ENCODE assay signal across 11 cellular contexts in the genomic region with DNA sequence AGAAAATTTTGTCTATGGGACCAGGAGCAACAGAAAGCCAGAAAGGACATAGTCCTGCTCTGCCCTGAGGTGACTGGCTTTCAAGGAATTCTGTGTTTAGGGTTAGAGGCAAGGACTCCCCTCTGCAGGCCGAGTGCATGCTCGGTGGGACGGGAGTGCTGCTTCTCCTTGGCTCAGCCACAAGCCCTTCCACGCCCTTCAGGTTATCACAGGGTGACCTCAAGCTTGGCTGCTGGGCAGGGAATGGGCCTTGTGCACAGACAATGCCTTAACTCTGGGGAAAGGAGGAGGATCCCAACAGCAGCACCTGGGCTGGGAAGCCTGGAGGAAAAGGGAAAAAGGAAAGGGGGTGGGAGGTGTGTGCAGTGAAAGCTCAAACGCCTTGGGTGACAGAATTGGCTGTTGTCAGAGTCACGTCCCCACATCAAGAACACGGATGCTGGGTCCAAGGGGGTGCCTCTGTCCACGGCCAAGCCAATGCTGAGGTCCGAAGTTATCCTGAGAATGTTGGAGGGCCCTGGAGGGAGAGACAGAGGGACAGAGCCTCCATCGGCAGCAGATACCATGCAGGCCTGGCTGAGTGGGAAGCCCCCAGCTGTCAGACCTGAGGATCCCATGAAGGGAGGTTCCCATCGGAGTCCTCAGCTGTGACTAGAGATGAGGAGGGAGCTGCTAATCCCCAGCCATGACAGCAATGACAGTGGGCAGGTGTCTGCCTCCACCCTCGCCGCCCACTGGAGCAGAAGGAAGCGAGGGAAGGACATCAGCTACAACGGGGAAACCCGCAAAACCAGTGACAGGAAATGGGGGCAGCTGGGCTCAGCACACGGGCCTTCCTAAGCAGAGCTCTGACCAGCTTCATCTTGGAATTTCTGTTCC. TPM values are rescaled to one million over a fixed set of nuclear protein-coding genes. Genes with fewer than 3 reads are reported as not detected.
DNase-seq lines count a peak whose midpoint lies in the region; ATAC-seq and TF ChIP-seq lines count a peak whose summit lies in the region.
"Had no signal": no experiment of that assay in that cellular context is flagged by ENCODE, and none has a peak within 500 bp of the region (broad histone marks: within the 10 kb centered on the region; RNA-seq: fewer than 3 reads in every experiment).

No MANE protein-coding gene starts in this region.

- no peak for TF ChIP-seq CTCF in fibroblast of the aortic adventitia (IDR thresholded peaks at IDR 0.05; ENCODE audit: insufficient read depth, low read length)
- no peak for TF ChIP-seq CTCF in testis (IDR thresholded peaks at IDR 0.05)

- intact Hi-C loops in testis (cut with DNase I; ENCODE audit: low total_unique reads) (loop anchor here (5.0 kb wide), 3 partner anchors 47 to 137 kb away; a partner anchor contains a TSS), sciatic nerve (cut with DNase I) (loop anchor here (5.0 kb wide), 1 partner anchor 87 kb away; no protein-coding TSS in a partner anchor)

- no peaks in the 10 kb centered on the region for H3K36me3 ChIP-seq in testis (ENCODE audit: low read depth, missing control alignments)

- H3K27ac ChIP-seq in testis: peak overlapping the region; percentile 46 to 78
- H3K27ac ChIP-seq: C4-2B, SK-N-MC had no signal

- DNase-seq in activated T-cell treated with anti-CD3 and anti-CD28 coated beads, Interleukin-2, amount 50 U/mL, for 72 hours: peak; percentile 37 to 38
- no peak for DNase-seq in activated T-cell treated with anti-CD3 and anti-CD28 coated beads, Interleukin-2, amount 50 U/mL, for 1 hour
- DNase-seq in MV-4-11 (lab: John Stamatoyannopoulos, UW) (peak; percentile 58), fibroblast of the aortic adventitia (ENCODE audit: low read depth) (no peak), testis (peak; percentile 60), sciatic nerve (ENCODE audit: low spot score) (no peak), inferior parietal cortex (ENCODE audit: extremely low spot score) (no peak)

- peak overlapping the region; percentile 2 to 14 for H3K4me3 Mint-ChIP-seq in activated T-cell treated with anti-CD3 and anti-CD28 coated beads, Interleukin-2, amount 50 U/mL, for 72 hours

- H3K9me3 Mint-ChIP-seq in activated T-cell treated with anti-CD3 and anti-CD28 coated beads, Interleukin-2, amount 50 U/mL, for 72 hours: no peaks in the 10 kb centered on the region

- no peaks in the 10 kb centered on the region for H3K27me3 Mint-ChIP-seq in activated T-cell treated with anti-CD3 and anti-CD28 coated beads, Interleukin-2, amount 50 U/mL, for 72 hours (ENCODE audit: low read depth)

- no peak for TF ChIP-seq POLR2A in testis (IDR thresholded peaks at IDR 0.05)

- H3K27me3 ChIP-seq in testis: no peaks in the 10 kb centered on the region

- H3K4me1 Mint-ChIP-seq in activated T-cell treated with anti-CD3 and anti-CD28 coated beads, Interleukin-2, amount 50 U/mL, for 72 hours (ENCODE audit: low read depth): peaks cover 24% of the 10 kb centered on the region

- no peak overlapping the region for H3K27ac Mint-ChIP-seq in activated T-cell treated with anti-CD3 and anti-CD28 coated beads, Interleukin-2, amount 50 U/mL, for 72 hours

- H3K4me1 ChIP-seq in testis: peaks cover 46% of the 10 kb centered on the region

- no peaks in the 10 kb centered on the region for H3K9me3 ChIP-seq in testis

- no peaks in the 10 kb centered on the region for H3K36me3 Mint-ChIP-seq in activated T-cell treated with anti-CD3 and anti-CD28 coated beads, Interleukin-2, amount 50 U/mL, for 72 hours (ENCODE audit: insufficient read depth in 2 of 2)

- WGBS in testis, 2 donors: 52 to 54% methylated on average over 14 to 17 of the region's 17 CpGs

- H3K4me3 ChIP-seq in fibroblast of the aortic adventitia (ENCODE audit: low read depth, low read length) (peak overlapping the region; percentile 9), testis (no peak overlapping the region)
- H3K4me3 ChIP-seq: SK-N-MC had no signal

- ATAC-seq in activated T-cell treated with anti-CD3 and anti-CD28 coated beads, Interleukin-2, amount 50 U/mL, for 72 hours (replicated peaks in 1 of 2): peak; percentile 46 to 56
- ATAC-seq in sciatic nerve (no peak), HG03571 (IDR thresholded peaks at IDR 0.05; ENCODE audit: unreplicated experiment) (no peak)

RNA-seq across cellular contexts. Expression of a gene that starts 32.5 kb away (rescaled TPM):
- total RNA-seq in activated T-cell treated with anti-CD3 and anti-CD28 coated beads, Interleukin-2, amount 50 U/mL, for 72 hours: 1 to 10 TPM; 1.0 to 1.2 TPM
- total RNA-seq in fibroblast of the aortic adventitia (ENCODE audit: low replicate concordance) (not detected in 2 replicates), testis (10 to 100 TPM; 19.7 to 20.6 TPM), sciatic nerve (23.1 TPM)
- polyA plus RNA-seq in testis (ENCODE audit: insufficient read depth, low read depth, low replicate concordance): 11.6 TPM
- total RNA-seq: pulmonary artery endothelial cell had no signal

Comparison
In these comparisons a context has a peak if more than half of its experiments do, and no peak if none do; other contexts are left out.
1. DNase-seq: peak in activated T-cell treated with anti-CD3 and anti-CD28 coated beads, Interleukin-2, amount 50 U/mL, for 72 hours (2 of 2), MV-4-11 (single experiment) and testis (single experiment); none in activated T-cell treated with anti-CD3 and anti-CD28 coated beads, Interleukin-2, amount 50 U/mL, for 1 hour (single experiment), fibroblast of the aortic adventitia (single experiment), sciatic nerve (single experiment) and inferior parietal cortex (single experiment).
2. ATAC-seq: peak in activated T-cell treated with anti-CD3 and anti-CD28 coated beads, Interleukin-2, amount 50 U/mL, for 72 hours (2 of 2); none in sciatic nerve (single experiment) and HG03571 (single experiment).
3. RNA of a gene that starts 32.5 kb away (total RNA-seq): 23.1 TPM in sciatic nerve (single experiment) and 19.7 to 20.6 TPM in testis; 1.0 to 1.2 TPM in activated T-cell treated with anti-CD3 and anti-CD28 coated beads, Interleukin-2, amount 50 U/mL, for 72 hours and not detected in fibroblast of the aortic adventitia; every median in the first group is over 4 times any median in the second.